ENCODE assay signal across 1 cellular context in the genomic region with DNA sequence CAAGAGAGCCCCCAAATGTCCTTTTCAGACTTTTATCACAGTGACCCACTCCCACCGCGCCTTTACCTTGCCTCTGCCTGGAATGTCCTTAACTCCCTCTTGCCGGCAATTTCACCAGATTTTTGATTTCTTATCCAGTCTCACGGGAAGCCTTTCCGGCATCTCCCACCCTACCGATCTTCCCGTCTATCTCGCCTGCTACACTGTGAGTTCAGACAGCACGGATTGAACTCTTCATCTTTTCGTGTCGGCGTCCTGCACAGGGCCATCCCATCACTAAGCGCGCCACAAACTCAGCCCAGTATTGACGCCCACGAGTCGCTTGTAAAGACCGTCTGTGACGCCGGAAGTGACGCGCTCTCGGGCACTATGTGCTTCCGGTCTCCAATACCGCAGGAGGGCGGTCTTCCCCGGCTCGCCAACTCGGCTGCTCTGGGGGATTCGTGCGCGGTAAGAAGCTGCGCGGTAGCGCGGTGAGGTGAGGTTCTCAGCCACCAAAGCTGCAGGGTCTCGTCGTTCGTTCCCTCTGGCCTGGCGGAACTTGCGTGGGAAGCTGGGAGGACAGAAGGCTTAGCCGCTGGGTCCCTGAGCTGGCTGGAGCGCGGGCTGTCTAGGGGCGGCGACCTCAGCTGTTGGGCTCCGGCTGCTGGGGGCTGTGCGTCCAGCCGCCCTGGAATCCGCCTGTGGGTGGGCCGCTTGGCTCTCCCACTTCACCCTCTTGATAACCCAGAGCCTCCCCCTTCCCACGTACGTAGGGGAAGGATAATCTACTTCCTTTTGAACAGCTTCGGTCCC.
TF ChIP-seq lines count a peak whose summit lies in the region.

A gene with protein sequence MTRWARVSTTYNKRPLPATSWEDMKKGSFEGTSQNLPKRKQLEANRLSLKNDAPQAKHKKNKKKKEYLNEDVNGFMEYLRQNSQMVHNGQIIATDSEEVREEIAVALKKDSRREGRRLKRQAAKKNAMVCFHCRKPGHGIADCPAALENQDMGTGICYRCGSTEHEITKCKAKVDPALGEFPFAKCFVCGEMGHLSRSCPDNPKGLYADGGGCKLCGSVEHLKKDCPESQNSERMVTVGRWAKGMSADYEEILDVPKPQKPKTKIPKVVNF (plus strand): TSS at position 367 of the 795 bp plus-strand sequence. CDS start 3,171 bp downstream, outside the sequence.

TF ChIP-seq in liver, 16 proteins besides CTCF, POLR2A, EP300 and RAD21 (continued from another document):
- TF ChIP-seq, protein P1, sequence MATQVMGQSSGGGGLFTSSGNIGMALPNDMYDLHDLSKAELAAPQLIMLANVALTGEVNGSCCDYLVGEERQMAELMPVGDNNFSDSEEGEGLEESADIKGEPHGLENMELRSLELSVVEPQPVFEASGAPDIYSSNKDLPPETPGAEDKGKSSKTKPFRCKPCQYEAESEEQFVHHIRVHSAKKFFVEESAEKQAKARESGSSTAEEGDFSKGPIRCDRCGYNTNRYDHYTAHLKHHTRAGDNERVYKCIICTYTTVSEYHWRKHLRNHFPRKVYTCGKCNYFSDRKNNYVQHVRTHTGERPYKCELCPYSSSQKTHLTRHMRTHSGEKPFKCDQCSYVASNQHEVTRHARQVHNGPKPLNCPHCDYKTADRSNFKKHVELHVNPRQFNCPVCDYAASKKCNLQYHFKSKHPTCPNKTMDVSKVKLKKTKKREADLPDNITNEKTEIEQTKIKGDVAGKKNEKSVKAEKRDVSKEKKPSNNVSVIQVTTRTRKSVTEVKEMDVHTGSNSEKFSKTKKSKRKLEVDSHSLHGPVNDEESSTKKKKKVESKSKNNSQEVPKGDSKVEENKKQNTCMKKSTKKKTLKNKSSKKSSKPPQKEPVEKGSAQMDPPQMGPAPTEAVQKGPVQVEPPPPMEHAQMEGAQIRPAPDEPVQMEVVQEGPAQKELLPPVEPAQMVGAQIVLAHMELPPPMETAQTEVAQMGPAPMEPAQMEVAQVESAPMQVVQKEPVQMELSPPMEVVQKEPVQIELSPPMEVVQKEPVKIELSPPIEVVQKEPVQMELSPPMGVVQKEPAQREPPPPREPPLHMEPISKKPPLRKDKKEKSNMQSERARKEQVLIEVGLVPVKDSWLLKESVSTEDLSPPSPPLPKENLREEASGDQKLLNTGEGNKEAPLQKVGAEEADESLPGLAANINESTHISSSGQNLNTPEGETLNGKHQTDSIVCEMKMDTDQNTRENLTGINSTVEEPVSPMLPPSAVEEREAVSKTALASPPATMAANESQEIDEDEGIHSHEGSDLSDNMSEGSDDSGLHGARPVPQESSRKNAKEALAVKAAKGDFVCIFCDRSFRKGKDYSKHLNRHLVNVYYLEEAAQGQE (IDR thresholded peaks at IDR 0.05), result peak; percentile 77
- TF ChIP-seq, protein P2, sequence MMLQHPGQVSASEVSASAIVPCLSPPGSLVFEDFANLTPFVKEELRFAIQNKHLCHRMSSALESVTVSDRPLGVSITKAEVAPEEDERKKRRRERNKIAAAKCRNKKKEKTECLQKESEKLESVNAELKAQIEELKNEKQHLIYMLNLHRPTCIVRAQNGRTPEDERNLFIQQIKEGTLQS (IDR thresholded peaks at IDR 0.05), result no peak
- TF ChIP-seq, protein P3, sequence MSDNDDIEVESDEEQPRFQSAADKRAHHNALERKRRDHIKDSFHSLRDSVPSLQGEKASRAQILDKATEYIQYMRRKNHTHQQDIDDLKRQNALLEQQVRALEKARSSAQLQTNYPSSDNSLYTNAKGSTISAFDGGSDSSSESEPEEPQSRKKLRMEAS (IDR thresholded peaks at IDR 0.05), result peak; percentile 71
- TF ChIP-seq FOXA1 (IDR thresholded peaks at IDR 0.05) (peak; percentile 29), FOXA2 (IDR thresholded peaks at IDR 0.05) (peak; percentile 39), RXRA (IDR thresholded peaks at IDR 0.05) (peak; percentile 33 to 40), HNF4A (conservative IDR thresholded peaks at IDR 0.05) (peak in 1 of 2 donors; percentile 17), EGR1 (IDR thresholded peaks at IDR 0.05; ENCODE audit: low read depth in 2 of 2) (peak; percentile 82 to 93), TAF1 (conservative IDR thresholded peaks at IDR 0.05) (peak; percentile 44)
- TF ChIP-seq, protein P4, sequence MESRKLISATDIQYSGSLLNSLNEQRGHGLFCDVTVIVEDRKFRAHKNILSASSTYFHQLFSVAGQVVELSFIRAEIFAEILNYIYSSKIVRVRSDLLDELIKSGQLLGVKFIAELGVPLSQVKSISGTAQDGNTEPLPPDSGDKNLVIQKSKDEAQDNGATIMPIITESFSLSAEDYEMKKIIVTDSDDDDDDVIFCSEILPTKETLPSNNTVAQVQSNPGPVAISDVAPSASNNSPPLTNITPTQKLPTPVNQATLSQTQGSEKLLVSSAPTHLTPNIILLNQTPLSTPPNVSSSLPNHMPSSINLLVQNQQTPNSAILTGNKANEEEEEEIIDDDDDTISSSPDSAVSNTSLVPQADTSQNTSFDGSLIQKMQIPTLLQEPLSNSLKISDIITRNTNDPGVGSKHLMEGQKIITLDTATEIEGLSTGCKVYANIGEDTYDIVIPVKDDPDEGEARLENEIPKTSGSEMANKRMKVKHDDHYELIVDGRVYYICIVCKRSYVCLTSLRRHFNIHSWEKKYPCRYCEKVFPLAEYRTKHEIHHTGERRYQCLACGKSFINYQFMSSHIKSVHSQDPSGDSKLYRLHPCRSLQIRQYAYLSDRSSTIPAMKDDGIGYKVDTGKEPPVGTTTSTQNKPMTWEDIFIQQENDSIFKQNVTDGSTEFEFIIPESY (IDR thresholded peaks at IDR 0.05), result no peak
